1 cellular context compared by ENCODE assay signal in the genomic region with DNA sequence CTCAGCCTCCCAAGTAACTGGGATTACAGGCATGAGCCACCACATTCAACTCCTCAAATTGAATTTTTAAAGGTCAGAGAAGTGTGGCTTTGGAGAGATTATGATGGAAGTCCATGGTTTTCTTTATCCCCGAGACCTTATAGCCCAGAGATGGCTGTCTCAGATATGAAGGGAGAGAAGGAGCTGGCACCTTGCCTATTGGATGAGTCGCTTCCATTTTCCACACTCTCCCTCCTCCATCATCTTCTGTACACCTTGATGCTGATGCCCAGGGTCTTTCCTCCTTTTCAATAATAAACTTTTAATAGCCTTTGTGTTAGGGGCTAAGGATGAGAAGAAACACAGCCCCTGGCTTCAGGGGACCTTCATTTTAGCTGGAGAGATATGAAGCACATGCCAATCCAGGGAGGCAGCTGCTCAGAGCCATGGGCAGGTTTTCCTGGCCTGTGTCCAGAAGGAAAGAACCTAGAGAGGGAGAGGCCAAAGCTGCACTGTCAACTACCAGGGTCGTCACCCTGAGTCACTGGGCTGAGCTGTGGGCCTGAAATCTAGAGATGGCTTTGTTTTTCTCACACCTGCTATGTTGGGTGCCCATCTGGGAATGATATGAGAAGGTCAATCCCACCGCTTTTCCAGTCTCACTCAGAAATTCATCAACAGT.
TF ChIP-seq lines count a peak whose summit lies in the region.

No MANE protein-coding gene starts in this region.

TF ChIP-seq in SK-N-SH, 30 proteins besides CTCF, POLR2A, EP300 and RAD21 (continued from another document):
- TF ChIP-seq USF2 (IDR thresholded peaks at IDR 0.05; ENCODE audit: borderline replicate concordance, low read depth, low read length) (no peak), FOSL2 (IDR thresholded peaks at IDR 0.05; ENCODE audit: borderline replicate concordance, low read depth) (peak; percentile 27; the same call in 1 of the 2 replicates), GATA2 (CRISPR knock-in tag; IDR thresholded peaks at IDR 0.05) (no peak), TCF12 (IDR thresholded peaks at IDR 0.05) (peak; percentile 36), GABPA (IDR thresholded peaks at IDR 0.05; ENCODE audit: low read depth) (no peak), TAF1 (IDR thresholded peaks at IDR 0.05; ENCODE audit: borderline replicate concordance, low read depth, low read length) (no peak), NRF1 (IDR thresholded peaks at IDR 0.05; ENCODE audit: low read depth, low read length) (no peak), EZH2phosphoT487 (IDR thresholded peaks at IDR 0.05; ENCODE audit: borderline replicate concordance, low read depth) (no peak), SMC3 (IDR thresholded peaks at IDR 0.05; ENCODE audit: low read depth, low read length) (no peak), NFIC (IDR thresholded peaks at IDR 0.05; ENCODE audit: borderline replicate concordance) (peak; percentile 85)
- TF ChIP-seq, protein P1, sequence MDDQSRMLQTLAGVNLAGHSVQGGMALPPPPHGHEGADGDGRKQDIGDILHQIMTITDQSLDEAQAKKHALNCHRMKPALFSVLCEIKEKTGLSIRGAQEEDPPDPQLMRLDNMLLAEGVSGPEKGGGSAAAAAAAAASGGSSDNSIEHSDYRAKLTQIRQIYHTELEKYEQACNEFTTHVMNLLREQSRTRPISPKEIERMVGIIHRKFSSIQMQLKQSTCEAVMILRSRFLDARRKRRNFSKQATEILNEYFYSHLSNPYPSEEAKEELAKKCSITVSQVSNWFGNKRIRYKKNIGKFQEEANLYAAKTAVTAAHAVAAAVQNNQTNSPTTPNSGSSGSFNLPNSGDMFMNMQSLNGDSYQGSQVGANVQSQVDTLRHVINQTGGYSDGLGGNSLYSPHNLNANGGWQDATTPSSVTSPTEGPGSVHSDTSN (IDR thresholded peaks at IDR 0.05) = no peak
